In genomic region chr3:196662711-196663571, GRCh38 we compare ENCODE assay signal across 1 cellular context.
A peak's percentile ranks its signal among the peaks of the same experiment; 100 is the strongest.
TF ChIP-seq lines count a peak whose summit lies in the region.

No MANE protein-coding gene starts in this region.

TF ChIP-seq in K562, 482 proteins besides CTCF, POLR2A, EP300 and RAD21 (continued from another document and continues in another):
- peak; percentile 82 for TF ChIP-seq ARID3A (IDR thresholded peaks at IDR 0.05; ENCODE audit: borderline replicate concordance, low read depth, low read length)
- TF ChIP-seq KDM5B (IDR thresholded peaks at IDR 0.05; ENCODE audit: insufficient replicate concordance, low read depth, low read length), result no peak
- no peak for TF ChIP-seq RBM34 (IDR thresholded peaks at IDR 0.05; ENCODE audit: borderline replicate concordance, insufficient read depth, low read length)
- no peak for TF ChIP-seq CHD4 (IDR thresholded peaks at IDR 0.05; ENCODE audit: insufficient read depth, insufficient replicate concordance, low read depth, low read length, poor library complexity, severe bottlenecking)
- peak; percentile 22; the same call in 1 of the 2 replicates for TF ChIP-seq NCOA1 (IDR thresholded peaks at IDR 0.05; ENCODE audit: low read depth)
- peak; percentile 29 for TF ChIP-seq L3MBTL2 (IDR thresholded peaks at IDR 0.05)
- TF ChIP-seq COPS2 (conservative IDR thresholded peaks at IDR 0.05), result no peak
- TF ChIP-seq ZNF609 (CRISPR knock-in tag; IDR thresholded peaks at IDR 0.05; ENCODE audit: borderline replicate concordance), result no peak
- no peak for TF ChIP-seq ZNF584 (CRISPR knock-in tag; IDR thresholded peaks at IDR 0.05; ENCODE audit: low read depth)
- TF ChIP-seq ZKSCAN8 (CRISPR knock-in tag; IDR thresholded peaks at IDR 0.05), result no peak
- TF ChIP-seq THRA (IDR thresholded peaks at IDR 0.05), result no peak
- 0 out of 2 replicates have a peak, but pooled peaks have one; percentile 30 for TF ChIP-seq ZFX (CRISPR knock-in tag; IDR thresholded peaks at IDR 0.05)
- TF ChIP-seq ZNF263 (CRISPR knock-in tag; IDR thresholded peaks at IDR 0.05; ENCODE audit: borderline replicate concordance), result no peak
- no peak for TF ChIP-seq TCF7 (IDR thresholded peaks at IDR 0.05; ENCODE audit: borderline replicate concordance)
- TF ChIP-seq DPF2 (IDR thresholded peaks at IDR 0.05), result peak; percentile 95
- no peak for TF ChIP-seq ZNF347 (CRISPR knock-in tag; IDR thresholded peaks at IDR 0.05; ENCODE audit: low read depth)
- no peak for TF ChIP-seq HINFP (tag; conservative IDR thresholded peaks at IDR 0.05; ENCODE audit: low read depth)
- no peak for TF ChIP-seq BCLAF1 (IDR thresholded peaks at IDR 0.05; ENCODE audit: borderline replicate concordance in 1 of 2, control insufficient read depth in 1 of 2, low read depth in 2 of 2, low read length in 1 of 2)
- no peak for TF ChIP-seq SNIP1 (IDR thresholded peaks at IDR 0.05; ENCODE audit: low read depth)
- no peak for TF ChIP-seq ZNF41 (CRISPR knock-in tag; conservative IDR thresholded peaks at IDR 0.05)
- no peak for TF ChIP-seq MCM5 (IDR thresholded peaks at IDR 0.05; ENCODE audit: low read depth)
- no peak for TF ChIP-seq ZNF699 (CRISPR knock-in tag; IDR thresholded peaks at IDR 0.05; ENCODE audit: insufficient replicate concordance)
- TF ChIP-seq RBM15 (IDR thresholded peaks at IDR 0.05; ENCODE audit: insufficient read depth, low read length), result no peak
- no peak for TF ChIP-seq SMAD3 (CRISPR knock-in tag; conservative IDR thresholded peaks at IDR 0.05)
- peak; percentile 81 for TF ChIP-seq SMARCC2 (IDR thresholded peaks at IDR 0.05; ENCODE audit: low read depth)
- peak; percentile 27; the same call in 1 of the 2 replicates for TF ChIP-seq EP400 (IDR thresholded peaks at IDR 0.05)
- no peak for TF ChIP-seq MED1 (CRISPR knock-in tag; IDR thresholded peaks at IDR 0.05; ENCODE audit: borderline replicate concordance)
- peak; percentile 51; the same call in 1 of the 2 replicates for TF ChIP-seq NCOR1 (IDR thresholded peaks at IDR 0.05)
- TF ChIP-seq ZNF75A (CRISPR knock-in tag; IDR thresholded peaks at IDR 0.05), result no peak
- TF ChIP-seq ESRRA (IDR thresholded peaks at IDR 0.05; ENCODE audit: borderline replicate concordance, low read depth), result peak; percentile 60; the same call in 1 of the 2 replicates
- no peak for TF ChIP-seq ATF6 (CRISPR knock-in tag; IDR thresholded peaks at IDR 0.05)
- no peak for TF ChIP-seq SRSF7 (optimal IDR thresholded peaks at IDR 0.05; ENCODE audit: low read depth, low read length)
- TF ChIP-seq MTA1 (IDR thresholded peaks at IDR 0.05; ENCODE audit: borderline replicate concordance), result peak; percentile 38; the same call in 1 of the 2 replicates
- TF ChIP-seq HDAC2 (IDR thresholded peaks at IDR 0.05), result peak; percentile 85
- TF ChIP-seq ARHGAP35 (IDR thresholded peaks at IDR 0.05; ENCODE audit: partially characterized antibody), result no peak
- TF ChIP-seq ZNF280B (CRISPR knock-in tag; IDR thresholded peaks at IDR 0.05), result no peak
- no peak for TF ChIP-seq RERE (CRISPR knock-in tag; IDR thresholded peaks at IDR 0.05; ENCODE audit: borderline replicate concordance)
- 0 out of 2 replicates have a peak, but pooled peaks have one; percentile 18 for TF ChIP-seq STAT5A (IDR thresholded peaks at IDR 0.05; ENCODE audit: borderline replicate concordance, low read length)
- no peak for TF ChIP-seq BRD9 (IDR thresholded peaks at IDR 0.05; ENCODE audit: low read depth, partially characterized antibody)
- TF ChIP-seq NFYB (IDR thresholded peaks at IDR 0.05; ENCODE audit: extremely low read depth, insufficient read length), result no peak
- TF ChIP-seq POLR2G (IDR thresholded peaks at IDR 0.05; ENCODE audit: low read depth, low read length), result no peak
